In the genomic region with DNA sequence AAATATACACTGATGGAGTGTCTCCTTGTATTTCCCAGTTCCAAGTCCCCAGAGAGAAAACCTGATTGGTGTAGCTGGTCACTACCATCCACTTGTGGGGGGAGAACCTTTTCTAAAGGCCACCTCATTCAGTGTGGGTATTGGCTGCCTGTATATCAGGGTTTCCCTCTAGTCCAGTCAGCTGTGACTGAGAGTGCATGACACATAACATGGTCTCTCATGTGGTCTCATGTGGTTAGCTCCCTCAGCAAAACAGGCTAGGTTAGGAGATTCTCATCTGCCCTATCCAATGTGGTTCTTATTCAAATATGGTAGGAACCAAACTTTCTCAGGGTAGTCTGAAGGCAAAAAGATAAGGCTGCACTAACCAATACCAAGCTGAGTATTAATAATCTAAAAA, we compare ENCODE assay signal across 23 cellular contexts. TPM values are rescaled to one million over a fixed set of nuclear protein-coding genes. Genes with fewer than 3 reads are reported as not detected.
DNase-seq lines count a peak whose midpoint lies in the region; ATAC-seq lines count a peak whose summit lies in the region.
"Had no signal": no experiment of that assay in that cellular context is flagged by ENCODE, and none has a peak within 500 bp of the region (broad histone marks: within the 10 kb centered on the region; RNA-seq: fewer than 3 reads in every experiment).

No MANE protein-coding gene starts in this region.

- H3K4me3 Mint-ChIP-seq in activated T-cell treated with anti-CD3 and anti-CD28 coated beads, Interleukin-2, amount 50 U/mL, for 72 hours, result no peak overlapping the region
- H3K4me3 Mint-ChIP-seq in activated T-helper 17 cell treated with anti-CD3 and anti-CD28 coated beads, Interleukin-2, amount 50 U/mL, for 72 hours, result no peak overlapping the region
- H3K4me3 Mint-ChIP-seq in stimulated activated naive CD8-positive, alpha-beta T cell treated with anti-CD3 and anti-CD28 coated beads, Interleukin-15, amount 100 ng/mL, for 72 hours, result no peak overlapping the region
- H3K4me3 Mint-ChIP-seq: CD4-positive, alpha-beta memory T cell had no signal

- H3K4me2 ChIP-seq in mesenchymal stem cell (ENCODE audit: low read length, poor library complexity, severe bottlenecking), result no peak overlapping the region
- H3K4me2 ChIP-seq: BLaER1 treated with 17β-estradiol and CSF1 and Interleukin-3, amounts not matched to agents 10 nM and 100 nM had no signal

- H3K4me3 ChIP-seq in mesenchymal stem cell (ENCODE audit: insufficient read depth in 1 of 2, low read depth in 1 of 2, low read length in 2 of 2), result no peak overlapping the region
- H3K4me3 ChIP-seq: SJCRH30 had no signal

- peak overlapping the region; percentile 37 for H2BK15ac ChIP-seq in mesenchymal stem cell (ENCODE audit: low read depth, poor library complexity, severe bottlenecking)

- H3K4me1 ChIP-seq in mesenchymal stem cell (ENCODE audit: control insufficient read depth, insufficient read depth, low read depth, low read length), result no peaks in the 10 kb centered on the region

- H2AK5ac ChIP-seq in mesenchymal stem cell (ENCODE audit: low read length, severe bottlenecking), result no peak overlapping the region

- peak; percentile 16 to 29 for DNase-seq in activated T-cell treated with anti-CD3 and anti-CD28 coated beads, Interleukin-2, amount 50 U/mL, for 72 hours
- no peak for DNase-seq in activated T-cell treated with anti-CD3 and anti-CD28 coated beads, Interleukin-2, amount 50 U/mL, for 48 hours
- no peak for DNase-seq in mesenchymal stem cell
- DNase-seq in stimulated activated naive CD8-positive, alpha-beta T cell treated with anti-CD3 and anti-CD28 coated beads, Interleukin-15, amount 100 ng/mL, for 72 hours, result peak; percentile 11 to 35
- DNase-seq in 8988T, result no peak
- DNase-seq: ACHN; Caco-2; CD4-positive, alpha-beta memory T cell; DMS 273 treated with DMSO at 0.1 percent for 48 hours; GOT3; HCEC 1CT; IMR-90; NCI-H1105; NCI-H146; NCI-H2029; NCI-H226; NCI-H510A treated with DMSO at 0.1 percent for 48 hours; NCI-H774; SJCRH30 had no signal

- H3K14ac ChIP-seq in mesenchymal stem cell (ENCODE audit: low read length in 2 of 2), result no peak overlapping the region

- no peaks in the 10 kb centered on the region for H3K27me3 ChIP-seq in mesenchymal stem cell (ENCODE audit: control insufficient read depth in 1 of 2, insufficient read depth in 1 of 2, low read length in 2 of 2)
- H3K27me3 ChIP-seq: BLaER1 treated with 17β-estradiol and CSF1 and Interleukin-3, amounts not matched to agents 10 nM and 100 nM; SJCRH30 had no signal

- H3K4me1 Mint-ChIP-seq in activated T-cell treated with anti-CD3 and anti-CD28 coated beads, Interleukin-2, amount 50 U/mL, for 72 hours (ENCODE audit: low read depth), result peaks cover 31% of the 10 kb centered on the region
- peaks cover 14% of the 10 kb centered on the region for H3K4me1 Mint-ChIP-seq in activated T-helper 17 cell treated with anti-CD3 and anti-CD28 coated beads, Interleukin-2, amount 50 U/mL, for 72 hours
- peaks cover 25% of the 10 kb centered on the region for H3K4me1 Mint-ChIP-seq in stimulated activated naive CD8-positive, alpha-beta T cell treated with anti-CD3 and anti-CD28 coated beads, Interleukin-15, amount 100 ng/mL, for 72 hours

- no peak for ATAC-seq in activated T-cell treated with anti-CD3 and anti-CD28 coated beads, Interleukin-2, amount 50 U/mL, for 72 hours (replicated peaks in 1 of 2)
- peak; percentile 31 for ATAC-seq in activated T-helper 17 cell treated with anti-CD3 and anti-CD28 coated beads, Interleukin-2, amount 50 U/mL, for 72 hours (replicated peaks)
- no peak for ATAC-seq in stimulated activated naive CD8-positive, alpha-beta T cell treated with anti-CD3 and anti-CD28 coated beads, Interleukin-15, amount 100 ng/mL, for 72 hours
- ATAC-seq in GM19452 (IDR thresholded peaks at IDR 0.05; ENCODE audit: unreplicated experiment), result no peak
- ATAC-seq: Panc1 had no signal

- H3K27me3 Mint-ChIP-seq in activated T-cell treated with anti-CD3 and anti-CD28 coated beads, Interleukin-2, amount 50 U/mL, for 72 hours (ENCODE audit: low read depth), result no peaks in the 10 kb centered on the region
- H3K27me3 Mint-ChIP-seq in activated T-helper 17 cell treated with anti-CD3 and anti-CD28 coated beads, Interleukin-2, amount 50 U/mL, for 72 hours, result no peaks in the 10 kb centered on the region
- H3K27me3 Mint-ChIP-seq in stimulated activated naive CD8-positive, alpha-beta T cell treated with anti-CD3 and anti-CD28 coated beads, Interleukin-15, amount 100 ng/mL, for 72 hours, result no peaks in the 10 kb centered on the region
- H3K27me3 Mint-ChIP-seq: CD4-positive, alpha-beta memory T cell had no signal

- H3K27ac ChIP-seq in mesenchymal stem cell (ENCODE audit: low read length, poor library complexity, severe bottlenecking), result no peak overlapping the region
- H3K27ac ChIP-seq: BLaER1 treated with 17β-estradiol and CSF1 and Interleukin-3, amounts not matched to agents 10 nM and 100 nM; SJCRH30 had no signal

- no peaks in the 10 kb centered on the region for H3K79me1 ChIP-seq in mesenchymal stem cell (replicated peaks; ENCODE audit: low read length, poor library complexity, severe bottlenecking)

- peaks cover 2 to 3% of the 10 kb centered on the region in 2 donors for H3K9me3 Mint-ChIP-seq in activated T-cell treated with anti-CD3 and anti-CD28 coated beads, Interleukin-2, amount 50 U/mL, for 72 hours
- H3K9me3 Mint-ChIP-seq in activated T-helper 17 cell treated with anti-CD3 and anti-CD28 coated beads, Interleukin-2, amount 50 U/mL, for 72 hours, result no peaks in the 10 kb centered on the region
- H3K9me3 Mint-ChIP-seq in stimulated activated naive CD8-positive, alpha-beta T cell treated with anti-CD3 and anti-CD28 coated beads, Interleukin-15, amount 100 ng/mL, for 72 hours, result peaks cover 5 to 11% of the 10 kb centered on the region in 2 donors

- no peak overlapping the region for H2BK12ac ChIP-seq in mesenchymal stem cell (ENCODE audit: low read length in 2 of 2)

- peaks cover 0 to 7% of the 10 kb centered on the region in 2 donors for H3K36me3 Mint-ChIP-seq in activated T-cell treated with anti-CD3 and anti-CD28 coated beads, Interleukin-2, amount 50 U/mL, for 72 hours (ENCODE audit: insufficient read depth in 2 of 2)
- H3K36me3 Mint-ChIP-seq in activated T-helper 17 cell treated with anti-CD3 and anti-CD28 coated beads, Interleukin-2, amount 50 U/mL, for 72 hours (ENCODE audit: low read depth), result peaks cover 4% of the 10 kb centered on the region

- no peak overlapping the region for H2BK5ac ChIP-seq in mesenchymal stem cell (ENCODE audit: low read depth, low read length, poor library complexity, severe bottlenecking)

- no peak overlapping the region for H3K18ac ChIP-seq in mesenchymal stem cell (ENCODE audit: low read depth in 1 of 2, low read length in 2 of 2)

- H2BK120ac ChIP-seq in mesenchymal stem cell (ENCODE audit: low read depth, low read length), result no peak overlapping the region

- no peak overlapping the region for H4K91ac ChIP-seq in mesenchymal stem cell (ENCODE audit: low read length)

- H3K9me3 ChIP-seq in mesenchymal stem cell (ENCODE audit: control insufficient read depth, low read length), result peaks cover 8% of the 10 kb centered on the region
- H3K9me3 ChIP-seq: SJCRH30 had no signal

- H3K36me3 ChIP-seq in mesenchymal stem cell (ENCODE audit: control insufficient read depth in 1 of 2, insufficient read depth in 2 of 2, low read depth in 1 of 2, low read length in 2 of 2), result no peaks in the 10 kb centered on the region
- H3K36me3 ChIP-seq: SJCRH30 had no signal

- no peak overlapping the region for H3K4ac ChIP-seq in mesenchymal stem cell (ENCODE audit: low read depth in 1 of 2, low read length in 2 of 2)

- H3K9ac ChIP-seq in mesenchymal stem cell (ENCODE audit: low read length), result no peak overlapping the region
- H3K9ac ChIP-seq: BLaER1 treated with 17β-estradiol and CSF1 and Interleukin-3, amounts not matched to agents 10 nM and 100 nM had no signal

- no peak overlapping the region for H2AFZ ChIP-seq in mesenchymal stem cell (ENCODE audit: low read depth, low read length)

- H3K27ac Mint-ChIP-seq in activated T-cell treated with anti-CD3 and anti-CD28 coated beads, Interleukin-2, amount 50 U/mL, for 72 hours, result no peak overlapping the region
- no peak overlapping the region for H3K27ac Mint-ChIP-seq in activated T-helper 17 cell treated with anti-CD3 and anti-CD28 coated beads, Interleukin-2, amount 50 U/mL, for 72 hours
- peak overlapping the region; percentile 40 to 89 for H3K27ac Mint-ChIP-seq in stimulated activated naive CD8-positive, alpha-beta T cell treated with anti-CD3 and anti-CD28 coated beads, Interleukin-15, amount 100 ng/mL, for 72 hours
- H3K27ac Mint-ChIP-seq: CD4-positive, alpha-beta memory T cell had no signal

- no peak overlapping the region for H3K23ac ChIP-seq in mesenchymal stem cell (ENCODE audit: low read length in 2 of 2)

- H4K8ac ChIP-seq in mesenchymal stem cell (ENCODE audit: low read length), result no peak overlapping the region

RNA-seq across cellular contexts. Expression of a gene that starts 4.1 kb away (rescaled TPM):
- 10 to 100 TPM; 86.8 to 90.4 TPM for total RNA-seq in activated T-cell treated with anti-CD3 and anti-CD28 coated beads, Interleukin-2, amount 50 U/mL, for 72 hours
- 10 to 100 TPM; 51.6 to 65.0 TPM for total RNA-seq in activated T-helper 17 cell treated with anti-CD3 and anti-CD28 coated beads, Interleukin-2, amount 50 U/mL, for 72 hours
- 132 TPM for polyA plus RNA-seq in mesenchymal stem cell (2013, experiment 1 of 2)
- 130 TPM for polyA plus RNA-seq in mesenchymal stem cell (2013, experiment 2 of 2)

Comparison
In these comparisons a context has a peak if more than half of its experiments do, and no peak if none do; other contexts are left out.
1. DNase-seq: peak in activated T-cell treated with anti-CD3 and anti-CD28 coated beads, Interleukin-2, amount 50 U/mL, for 72 hours (2 of 2) and stimulated activated naive CD8-positive, alpha-beta T cell treated with anti-CD3 and anti-CD28 coated beads, Interleukin-15, amount 100 ng/mL, for 72 hours (2 of 2); none in activated T-cell treated with anti-CD3 and anti-CD28 coated beads, Interleukin-2, amount 50 U/mL, for 48 hours (0 of 2), mesenchymal stem cell (single experiment) and 8988T (single experiment).
2. H3K27ac Mint-ChIP-seq: peak in stimulated activated naive CD8-positive, alpha-beta T cell treated with anti-CD3 and anti-CD28 coated beads, Interleukin-15, amount 100 ng/mL, for 72 hours (2 of 2); none in activated T-cell treated with anti-CD3 and anti-CD28 coated beads, Interleukin-2, amount 50 U/mL, for 72 hours (single experiment) and activated T-helper 17 cell treated with anti-CD3 and anti-CD28 coated beads, Interleukin-2, amount 50 U/mL, for 72 hours (single experiment).